1 cellular context compared by ENCODE assay signal in genomic region chr17:81794509-81794908, GRCh38.
A peak's percentile ranks its signal among the peaks of the same experiment; 100 is the strongest.
TF ChIP-seq lines count a peak whose summit lies in the region.

No MANE protein-coding gene starts in this region.

TF ChIP-seq in HepG2, 621 proteins besides CTCF, POLR2A, EP300 and RAD21 (continued from another document):
- TF ChIP-seq ZNF687 (CRISPR knock-in tag; IDR thresholded peaks at IDR 0.05) (peak; percentile 58), CEBPB (IDR thresholded peaks at IDR 0.05; ENCODE audit: borderline replicate concordance, low read depth, low read length) (peak; percentile 58; the same call in 1 of the 2 replicates), NFKB2 (CRISPR knock-in tag; IDR thresholded peaks at IDR 0.05; ENCODE audit: borderline replicate concordance) (peak; percentile 48; the same call in 1 of the 2 replicates), ZNF362 (CRISPR knock-in tag; IDR thresholded peaks at IDR 0.05; ENCODE audit: borderline replicate concordance) (peak; percentile 25; the same call in 1 of the 2 replicates), SALL1 (CRISPR knock-in tag; IDR thresholded peaks at IDR 0.05) (peak; percentile 49; the same call in 1 of the 2 replicates), CHD4 (IDR thresholded peaks at IDR 0.05; ENCODE audit: borderline replicate concordance, low read length) (peak; percentile 26; the same call in 1 of the 2 replicates), ZNF274 (CRISPR knock-in tag; IDR thresholded peaks at IDR 0.05) (0 out of 2 replicates have a peak, but pooled peaks have one; percentile 42), NRL (CRISPR knock-in tag; IDR thresholded peaks at IDR 0.05; ENCODE audit: borderline replicate concordance) (0 out of 2 replicates have a peak, but pooled peaks have one; percentile 35)
TF ChIP-seq in HepG2: peak in this region for 25.
